10 cellular contexts compared by ENCODE assay signal in the genomic region with DNA sequence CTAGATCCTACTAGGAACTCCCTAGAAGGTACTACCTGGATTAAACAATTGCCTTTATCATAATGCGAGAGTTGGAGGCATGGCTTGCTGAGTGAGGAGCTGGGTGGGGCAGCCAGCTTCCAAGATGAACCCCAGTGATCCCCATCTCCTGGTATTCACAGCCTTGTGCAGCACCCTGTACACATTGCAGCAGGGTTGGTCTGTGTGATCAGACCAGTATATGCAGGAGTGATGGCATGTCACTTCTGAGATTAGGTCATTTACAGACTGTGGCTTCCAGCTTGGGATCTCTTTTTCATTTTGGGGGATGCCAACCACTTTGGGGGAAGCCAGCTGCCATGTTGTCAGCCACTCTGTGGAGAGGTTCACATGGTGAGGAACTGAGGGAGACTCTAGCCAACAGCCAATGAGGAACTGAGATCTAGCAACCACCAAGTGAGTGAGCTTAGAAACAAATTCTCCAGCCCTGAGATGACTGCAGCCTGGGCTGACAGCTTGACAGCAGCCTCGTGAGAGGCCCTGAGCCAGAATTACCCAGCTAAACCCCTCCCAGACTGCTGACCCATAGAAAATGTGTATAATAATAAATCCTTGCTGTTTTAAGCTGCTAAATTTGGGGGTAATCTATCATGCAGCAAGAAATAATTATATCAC.
DNase-seq lines count a peak whose midpoint lies in the region; ATAC-seq and TF ChIP-seq lines count a peak whose summit lies in the region.
"Had no signal": no experiment of that assay in that cellular context is flagged by ENCODE, and none has a peak within 500 bp of the region (broad histone marks: within the 10 kb centered on the region; RNA-seq: fewer than 3 reads in every experiment).

No MANE protein-coding gene starts in this region.

- no peaks in the 10 kb centered on the region for H3K27me3 ChIP-seq in Caco-2 (replicated peaks; ENCODE audit: control insufficient read depth, insufficient read depth, low read length)
- no peaks in the 10 kb centered on the region; the same call in 1 of the 2 replicates for H3K27me3 ChIP-seq in BE2C
- H3K27me3 ChIP-seq: tibial artery had no signal

- H3K4me1 Mint-ChIP-seq in Caco-2 (ENCODE audit: low read depth, unreplicated experiment) = no peaks in the 10 kb centered on the region

- intact Hi-C loops in Caco-2 (cut with micrococcal nuclease; ENCODE audit: unreplicated experiment) = no loop called here

- no TSS peak for BruUV-seq in Caco-2 (replicated peaks; lab: Mats Ljungman, UMichigan)

- no peaks in the 10 kb centered on the region for H3K9me3 Mint-ChIP-seq in Caco-2 (ENCODE audit: unreplicated experiment)

- H3K4me3 ChIP-seq in Caco-2 (ENCODE audit: low read depth, low read length) (no peak overlapping the region), BE2C (ENCODE audit: low read depth, low read length) (no peak overlapping the region)
- H3K4me3 ChIP-seq: skin epidermis, tibial artery had no signal

- H3K36me3 ChIP-seq in Caco-2 (ENCODE audit: control insufficient read depth, insufficient read depth, low read length) (no peaks in the 10 kb centered on the region), BE2C (no peaks in the 10 kb centered on the region)
- H3K36me3 ChIP-seq: tibial artery had no signal

- H3K4me1 ChIP-seq in Caco-2 (0 out of 2 replicates have a peak, but pooled peaks cover 4% of the 10 kb centered on the region), BE2C (peaks cover 4% of the 10 kb centered on the region; the same call in 1 of the 2 replicates)
- H3K4me1 ChIP-seq: tibial artery had no signal

- H3K27me3 Mint-ChIP-seq in Caco-2 (ENCODE audit: insufficient read depth, unreplicated experiment) = no peaks in the 10 kb centered on the region

- H3K9me3 ChIP-seq in Caco-2 (no peaks in the 10 kb centered on the region), BE2C (no peaks in the 10 kb centered on the region)
- H3K9me3 ChIP-seq: tibial artery had no signal

- H3K27ac Mint-ChIP-seq in Caco-2 (ENCODE audit: unreplicated experiment) = no peak overlapping the region

- no peak overlapping the region for H3K4me3 Mint-ChIP-seq in Caco-2 (ENCODE audit: unreplicated experiment)

- no peaks in the 10 kb centered on the region for H3K36me3 Mint-ChIP-seq in Caco-2 (ENCODE audit: insufficient read depth, unreplicated experiment)

- CTCF ChIA-PET in Caco-2 (lab: Charles Lee) = no interaction called here

- POLR2A ChIA-PET in Caco-2 (lab: Charles Lee) = no interaction called here

- peak; percentile 81 for ATAC-seq in GM18861 (IDR thresholded peaks at IDR 0.05; ENCODE audit: unreplicated experiment)
- peak; percentile 93 for ATAC-seq in GM21723 (IDR thresholded peaks at IDR 0.05; ENCODE audit: unreplicated experiment)
- ATAC-seq in HG03520 (IDR thresholded peaks at IDR 0.05; ENCODE audit: unreplicated experiment) = peak; percentile 88
- peak; percentile 54 for ATAC-seq in left lobe of liver

- DNase-seq in left lobe of liver (ENCODE audit: low spot score) (no peak), DMS114 treated with DMSO at 0.1 percent for 48 hours (lab: John Stamatoyannopoulos, UW; ENCODE audit: unreplicated experiment) (no peak), cortex of kidney (lab: John Stamatoyannopoulos, UW) (no peak), Caco-2 (no peak), BE2C (no peak)
- DNase-seq: tibial artery had no signal

- TF ChIP-seq CTCF in Caco-2 (IDR thresholded peaks at IDR 0.05; ENCODE audit: insufficient read depth in 1 of 2, low read depth in 1 of 2, low read length in 1 of 2, severe bottlenecking in 1 of 2, unreplicated experiment in 1 of 2) = no peak
- no peak for TF ChIP-seq CTCF in BE2C (IDR thresholded peaks at IDR 0.05; ENCODE audit: low read depth, low read length)
